Comparison of ENCODE assay signal across 8 cellular contexts in the genomic region with DNA sequence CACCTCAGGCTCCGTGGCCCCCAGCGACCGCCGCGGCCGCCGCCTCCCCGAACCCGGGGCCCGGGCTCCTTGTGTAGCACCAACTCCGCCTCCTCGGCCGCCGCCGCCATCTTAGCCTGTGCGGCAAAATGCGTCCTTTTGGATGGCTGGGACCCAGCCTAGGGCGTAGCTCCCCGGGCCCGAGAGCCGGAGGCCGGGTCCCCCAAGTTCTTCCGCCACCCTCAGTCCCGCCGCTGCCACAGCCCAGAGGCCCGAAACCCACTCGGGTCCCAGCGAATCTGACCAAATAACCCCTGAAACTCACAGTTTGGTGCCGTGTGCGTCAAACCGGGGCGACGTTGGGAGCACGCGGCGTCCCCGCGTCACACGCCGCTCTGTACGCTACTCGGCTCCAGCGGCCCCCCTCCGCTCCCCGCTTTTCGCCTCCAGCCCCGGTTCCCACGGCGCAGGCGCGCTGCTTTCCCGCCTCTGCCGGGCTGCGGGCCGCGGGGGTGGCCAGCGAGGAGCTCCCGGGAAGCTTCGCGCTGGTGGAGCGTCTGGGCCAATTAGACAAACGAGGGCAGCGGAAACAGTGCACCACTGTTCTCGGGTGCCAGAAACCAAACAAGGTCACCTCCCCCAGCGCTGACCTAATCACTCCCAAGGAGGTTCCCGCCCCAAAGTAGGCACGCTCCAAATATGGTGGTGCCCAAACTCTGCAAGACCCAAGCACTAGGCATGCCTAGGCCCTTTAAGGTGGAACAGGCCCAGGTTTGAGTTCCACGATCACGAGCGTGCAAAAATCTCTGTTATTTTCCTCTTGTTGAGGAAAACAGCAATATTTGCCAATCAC. TPM values are rescaled to one million over a fixed set of nuclear protein-coding genes. Genes with fewer than 3 reads are reported as not detected.
DNase-seq lines count a peak whose midpoint lies in the region; ATAC-seq and TF ChIP-seq lines count a peak whose summit lies in the region.

TSS of gene ZNF644 (minus strand) at position 350 of the 832 bp plus-strand sequence. CDS start 39,682 bp downstream, outside the sequence.

- TF ChIP-seq CTCF in GM10248 (IDR thresholded peaks at IDR 0.05; ENCODE audit: control extremely low read depth, extremely low read depth, low read depth, missing control alignments) (no peak), omental fat pad (IDR thresholded peaks at IDR 0.05) (no peak)

- ATAC-seq in HG02588 (IDR thresholded peaks at IDR 0.05; ENCODE audit: unreplicated experiment), result peak; percentile 79
- ATAC-seq in SK-N-SH treated with all-trans-retinoic acid at 6 μM for 48 hours, result peak; percentile 89
- ATAC-seq in omental fat pad (ENCODE audit: low FRiP score), result peak; percentile 94

- no peaks in the 10 kb centered on the region for H3K9me3 Mint-ChIP-seq in activated naive CD4-positive, alpha-beta T cell treated with anti-CD3 and anti-CD28 coated beads, Interleukin-2, amount 50 U/mL, for 24 hours

- peak within 1 kb of the TSS; percentile 100 for H3K27ac Mint-ChIP-seq in activated naive CD4-positive, alpha-beta T cell treated with anti-CD3 and anti-CD28 coated beads, Interleukin-2, amount 50 U/mL, for 24 hours

- DNase-seq in GM10248 (ENCODE audit: extremely low spot score), result peak; percentile 89
- DNase-seq in NCI-H1048 (lab: John Stamatoyannopoulos, UW), result peak; percentile 86
- DNase-seq in glomerular endothelial cell (ENCODE audit: extremely low read depth, low read depth, low spot score), result no peak
- DNase-seq in omental fat pad (ENCODE audit: low spot score), result peak; percentile 52

- peak within 1 kb of the TSS; percentile 97 for H3K27ac ChIP-seq in temporal lobe (ENCODE audit: low read depth, low read length)

- H3K27me3 Mint-ChIP-seq in activated naive CD4-positive, alpha-beta T cell treated with anti-CD3 and anti-CD28 coated beads, Interleukin-2, amount 50 U/mL, for 24 hours, result no peaks in the 10 kb centered on the region

- POLR2A ChIA-PET in GM10248 (lab: Yijun Ruan, JAX), result interaction anchor here (0.6 to 1.5 kb wide), 3 partner anchors 10 to 102 kb away, joined by 3 to 4 read pairs (median 3); no protein-coding TSS in a partner anchor

- H3K4me3 Mint-ChIP-seq in activated naive CD4-positive, alpha-beta T cell treated with anti-CD3 and anti-CD28 coated beads, Interleukin-2, amount 50 U/mL, for 24 hours, result peak within 1 kb of the TSS; percentile 96

- H3K36me3 Mint-ChIP-seq in activated naive CD4-positive, alpha-beta T cell treated with anti-CD3 and anti-CD28 coated beads, Interleukin-2, amount 50 U/mL, for 24 hours, result peaks cover 4% of the 10 kb centered on the region

- CTCF ChIA-PET in GM10248 (lab: Yijun Ruan, JAX), result interaction anchor here (0.9 to 1.7 kb wide), 2 partner anchors 11 to 143 kb away, joined by 3 to 5 read pairs; no protein-coding TSS in a partner anchor

- H3K4me1 Mint-ChIP-seq in activated naive CD4-positive, alpha-beta T cell treated with anti-CD3 and anti-CD28 coated beads, Interleukin-2, amount 50 U/mL, for 24 hours, result peaks cover 65% of the 10 kb centered on the region

TF ChIP-seq in SK-N-SH treated with all-trans-retinoic acid at 6 μM for 48 hours, 23 proteins besides CTCF, POLR2A, EP300 and RAD21 (continues in another document):
- peak; percentile 36; the same call in 1 of the 2 replicates for TF ChIP-seq PATZ1 (CRISPR knock-in tag; IDR thresholded peaks at IDR 0.05; ENCODE audit: borderline replicate concordance)
- no peak for TF ChIP-seq GLIS3 (CRISPR knock-in tag; IDR thresholded peaks at IDR 0.05)
- TF ChIP-seq BACH2 (CRISPR knock-in tag; IDR thresholded peaks at IDR 0.05; ENCODE audit: borderline replicate concordance), result no peak
- TF ChIP-seq, protein P1, sequence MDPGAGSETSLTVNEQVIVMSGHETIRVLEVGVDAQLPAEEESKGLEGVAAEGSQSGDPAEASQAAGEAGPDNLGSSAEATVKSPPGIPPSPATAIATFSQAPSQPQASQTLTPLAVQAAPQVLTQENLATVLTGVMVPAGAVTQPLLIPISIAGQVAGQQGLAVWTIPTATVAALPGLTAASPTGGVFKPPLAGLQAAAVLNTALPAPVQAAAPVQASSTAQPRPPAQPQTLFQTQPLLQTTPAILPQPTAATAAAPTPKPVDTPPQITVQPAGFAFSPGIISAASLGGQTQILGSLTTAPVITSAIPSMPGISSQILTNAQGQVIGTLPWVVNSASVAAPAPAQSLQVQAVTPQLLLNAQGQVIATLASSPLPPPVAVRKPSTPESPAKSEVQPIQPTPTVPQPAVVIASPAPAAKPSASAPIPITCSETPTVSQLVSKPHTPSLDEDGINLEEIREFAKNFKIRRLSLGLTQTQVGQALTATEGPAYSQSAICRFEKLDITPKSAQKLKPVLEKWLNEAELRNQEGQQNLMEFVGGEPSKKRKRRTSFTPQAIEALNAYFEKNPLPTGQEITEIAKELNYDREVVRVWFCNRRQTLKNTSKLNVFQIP (CRISPR knock-in tag; IDR thresholded peaks at IDR 0.05; ENCODE audit: borderline replicate concordance, low read depth), result no peak
- TF ChIP-seq ZNF565 (CRISPR knock-in tag; conservative IDR thresholded peaks at IDR 0.05; ENCODE audit: low read depth), result no peak
- TF ChIP-seq ZNF8 (CRISPR knock-in tag; IDR thresholded peaks at IDR 0.05), result no peak
- no peak for TF ChIP-seq ZC3H10 (CRISPR knock-in tag; IDR thresholded peaks at IDR 0.05)
- no peak for TF ChIP-seq RARB (CRISPR knock-in tag; IDR thresholded peaks at IDR 0.05)
- no peak for TF ChIP-seq ZFP30 (CRISPR knock-in tag; IDR thresholded peaks at IDR 0.05)
- TF ChIP-seq CSRNP3 (CRISPR knock-in tag; IDR thresholded peaks at IDR 0.05), result no peak
- 0 out of 2 replicates have a peak, but pooled peaks have one; percentile 9 for TF ChIP-seq CSDC2 (CRISPR knock-in tag; IDR thresholded peaks at IDR 0.05)
- no peak for TF ChIP-seq TOX (CRISPR knock-in tag; IDR thresholded peaks at IDR 0.05; ENCODE audit: borderline replicate concordance)
- TF ChIP-seq ZFP3 (CRISPR knock-in tag; IDR thresholded peaks at IDR 0.05), result peak; percentile 5
- TF ChIP-seq ARNTL (CRISPR knock-in tag; IDR thresholded peaks at IDR 0.05; ENCODE audit: borderline replicate concordance, low read depth), result no peak
- no peak for TF ChIP-seq ZNF70 (CRISPR knock-in tag; IDR thresholded peaks at IDR 0.05)
- TF ChIP-seq TCF4 (CRISPR knock-in tag; IDR thresholded peaks at IDR 0.05; ENCODE audit: borderline replicate concordance), result no peak
- TF ChIP-seq ESRRG (CRISPR knock-in tag; IDR thresholded peaks at IDR 0.05), result no peak
- TF ChIP-seq, protein P2, sequence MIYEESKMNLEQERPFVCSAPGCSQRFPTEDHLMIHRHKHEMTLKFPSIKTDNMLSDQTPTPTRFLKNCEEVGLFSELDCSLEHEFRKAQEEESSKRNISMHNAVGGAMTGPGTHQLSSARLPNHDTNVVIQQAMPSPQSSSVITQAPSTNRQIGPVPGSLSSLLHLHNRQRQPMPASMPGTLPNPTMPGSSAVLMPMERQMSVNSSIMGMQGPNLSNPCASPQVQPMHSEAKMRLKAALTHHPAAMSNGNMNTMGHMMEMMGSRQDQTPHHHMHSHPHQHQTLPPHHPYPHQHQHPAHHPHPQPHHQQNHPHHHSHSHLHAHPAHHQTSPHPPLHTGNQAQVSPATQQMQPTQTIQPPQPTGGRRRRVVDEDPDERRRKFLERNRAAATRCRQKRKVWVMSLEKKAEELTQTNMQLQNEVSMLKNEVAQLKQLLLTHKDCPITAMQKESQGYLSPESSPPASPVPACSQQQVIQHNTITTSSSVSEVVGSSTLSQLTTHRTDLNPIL (CRISPR knock-in tag; IDR thresholded peaks at IDR 0.05; ENCODE audit: low read depth), result no peak
- 0 out of 2 replicates have a peak, but pooled peaks have one; percentile 14 for TF ChIP-seq SNAI2 (CRISPR knock-in tag; IDR thresholded peaks at IDR 0.05)
- no peak for TF ChIP-seq ISL1 (CRISPR knock-in tag; IDR thresholded peaks at IDR 0.05)

RNA-seq across cellular contexts. Expression of gene ZNF644, which starts in this region (rescaled TPM):
- total RNA-seq in glomerular endothelial cell (26.0 and 33.5 TPM in 2 replicates), omental fat pad (10 to 100 TPM; 37.9 to 67.0 (median 50.4) TPM), temporal lobe (172 TPM)
